22 cellular contexts compared by ENCODE assay signal in the genomic region with DNA sequence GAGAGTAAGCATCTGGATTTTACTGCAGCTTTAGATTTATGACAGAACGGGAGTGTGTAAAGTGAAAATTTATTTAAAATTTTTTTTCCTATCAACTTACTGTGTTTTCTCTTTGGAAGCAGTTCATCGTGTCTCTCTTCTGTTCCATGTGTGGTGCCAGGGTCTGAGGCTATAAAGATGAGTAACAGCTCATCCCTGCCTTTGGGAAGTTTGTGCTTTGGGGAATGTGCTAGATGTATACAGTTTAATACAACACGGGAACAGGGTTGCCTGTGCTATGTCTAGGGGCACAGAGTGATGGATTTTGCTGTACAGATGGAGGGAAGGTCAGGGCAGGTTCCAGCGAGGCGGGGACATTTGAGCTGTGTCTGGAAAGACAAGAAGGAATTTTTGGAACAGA.
"Had no signal": no experiment of that assay in that cellular context is flagged by ENCODE, and none has a peak within 500 bp of the region (broad histone marks: within the 10 kb centered on the region; RNA-seq: fewer than 3 reads in every experiment).

No MANE protein-coding gene starts in this region.

- H3K27me3 ChIP-seq: thyroid gland, upper lobe of left lung, vagina had no signal

- H3K9me3 ChIP-seq: heart left ventricle, suprapubic skin, thyroid gland, upper lobe of left lung, vagina had no signal

- H3K27ac ChIP-seq: coronary artery, heart left ventricle, suprapubic skin, thyroid gland, upper lobe of left lung, vagina had no signal

- H3K4me1 ChIP-seq: heart left ventricle, suprapubic skin, thyroid gland, upper lobe of left lung, vagina had no signal

- ATAC-seq: heart left ventricle; left lobe of liver; natural killer cell; right cardiac atrium; stimulated activated effector memory CD8-positive, alpha-beta T cell treated with anti-CD3 and anti-CD28 coated beads, Interleukin-12 subunit alpha, Interleukin-12 subunit beta, amount 100 ng/mL, for 72 hours; stimulated activated naive CD8-positive, alpha-beta T cell treated with anti-CD3 and anti-CD28 coated beads, Interleukin-15, Interleukin-2, amounts not matched to agents 100 U/mL and 50 U/mL, for 24 hours had no signal

- H3K36me3 ChIP-seq: heart left ventricle, suprapubic skin, thyroid gland, upper lobe of left lung, vagina had no signal

- DNase-seq: effector CD4-positive, alpha-beta T cell; endodermal cell; erythroblast; heart left ventricle; hypothalamus; kidney glomerular epithelial cell; mammary epithelial cell; natural killer cell; right cardiac atrium; stimulated activated CD4-positive, alpha-beta T cell treated with anti-CD3 and anti-CD28 coated beads, Interleukin-4, amount 100 ng/mL, for 1 hour; stimulated activated CD8-positive, alpha-beta memory T cell treated with anti-CD3 and anti-CD28 coated beads, Interleukin-4, amount 100 ng/mL, for 48 hours; stimulated activated naive CD8-positive, alpha-beta T cell treated with anti-CD3 and anti-CD28 coated beads, Interleukin-15, Interleukin-2, amounts not matched to agents 100 U/mL and 50 U/mL, for 24 hours; thyroid gland; upper lobe of left lung had no signal

- H3K4me3 ChIP-seq: coronary artery, heart left ventricle, suprapubic skin, thyroid gland, upper lobe of left lung, vagina had no signal

- FAIRE-seq: endothelial cell of umbilical vein, frontal cortex, islet of Langerhans had no signal
